10 cellular contexts compared by ENCODE assay signal in genomic region chr11:6377902-6378694, GRCh38. TPM values are rescaled to one million over a fixed set of nuclear protein-coding genes. Genes with fewer than 3 reads are reported as not detected.
DNase-seq lines count a peak whose midpoint lies in the region; ATAC-seq, FAIRE-seq and TF ChIP-seq lines count a peak whose summit lies in the region.
"Had no signal": no experiment of that assay in that cellular context is flagged by ENCODE, and none has a peak within 500 bp of the region (broad histone marks: within the 10 kb centered on the region; RNA-seq: fewer than 3 reads in every experiment).

No MANE protein-coding gene starts in this region.

- H3K27me3 ChIP-seq in RWPE2 (ENCODE audit: insufficient read depth, poor library complexity, severe bottlenecking), result no peaks in the 10 kb centered on the region

- DNase-seq in A549 (ENCODE audit: low read depth in 1 of 2, low spot score in 1 of 2) (no peak), GDM1 (lab: John Stamatoyannopoulos, UW) (peak; percentile 27), RWPE2 (ENCODE audit: low spot score) (no peak), fibroblast of pulmonary artery (ENCODE audit: low read depth) (peak; percentile 48), SW 1271 (lab: John Stamatoyannopoulos, UW) (no peak)
- DNase-seq in activated effector memory CD4-positive, alpha-beta T cell treated with anti-CD3 and anti-CD28 coated beads, Interleukin-2, amount 50 U/mL, for 16 hours, result no peak
- DNase-seq: NCI-H2227 treated with DMSO at 0.1 percent for 48 hours had no signal

- no peak overlapping the region for H3K4me2 ChIP-seq in A549

- H3K27ac ChIP-seq in A549 (no peak overlapping the region), RWPE2 (ENCODE audit: poor library complexity, severe bottlenecking) (no peak overlapping the region)

- ATAC-seq in A549 (peak; percentile 33 to 44; a peak in 4 of 6 replicates), RWPE2 (ENCODE audit: low read depth) (peak; percentile 27; the same call in 1 of the 3 replicates), GM21367 (IDR thresholded peaks at IDR 0.05; ENCODE audit: unreplicated experiment) (no peak), GM21825 (IDR thresholded peaks at IDR 0.05; ENCODE audit: unreplicated experiment) (no peak)

- no peaks in the 10 kb centered on the region for H3K9me3 ChIP-seq in A549
- no peaks in the 10 kb centered on the region for H3K9me3 ChIP-seq in RWPE2 (ENCODE audit: severe bottlenecking)

- FAIRE-seq in A549 (lab: Jason Lieb, UNC), result no peak
- FAIRE-seq: D721Med had no signal

- no peak for TF ChIP-seq EP300 in A549 (IDR thresholded peaks at IDR 0.05)

- H3K4me3 ChIP-seq in A549 (no peak overlapping the region), RWPE2 (ENCODE audit: severe bottlenecking) (no peak overlapping the region), fibroblast of pulmonary artery (replicated peaks; ENCODE audit: low read depth, low read length) (no peak overlapping the region)

- TF ChIP-seq POLR2A in A549 (IDR thresholded peaks at IDR 0.05; ENCODE audit: low read length), result no peak

- 0 out of 3 replicates have a peak, but pooled peaks cover 7% of the 10 kb centered on the region for H3K4me1 ChIP-seq in A549
- no peaks in the 10 kb centered on the region for H3K4me1 ChIP-seq in RWPE2 (ENCODE audit: insufficient read depth, poor library complexity, severe bottlenecking)

- no peaks in the 10 kb centered on the region for H3K36me3 ChIP-seq in RWPE2 (ENCODE audit: low read depth)

- 17% methylated on average over 4 of the region's 4 CpGs for WGBS in A549 (ENCODE audit: missing lambda C conversion rate)

- no peak for TF ChIP-seq RAD21 in A549 (conservative IDR thresholded peaks at IDR 0.05 in 1 of 2, IDR thresholded peaks at IDR 0.05 in 1 of 2)

- POLR2A ChIA-PET in A549 (lab: Yijun Ruan, JAX), result interaction anchor here (1.7 kb wide), 1 partner anchor 305 kb away, joined by 11 read pairs; the partner anchor contains the start of gene MRPL17

- no peak for TF ChIP-seq CTCF in A549 (IDR thresholded peaks at IDR 0.05)
- no peak for TF ChIP-seq CTCF in RWPE2 (IDR thresholded peaks at IDR 0.05; ENCODE audit: poor library complexity, severe bottlenecking)
- TF ChIP-seq CTCF in fibroblast of pulmonary artery (IDR thresholded peaks at IDR 0.05; ENCODE audit: low read length, missing control alignments), result no peak

- CTCF ChIA-PET in A549 (lab: Yijun Ruan, JAX), result interaction anchor here (0.6 to 9.6 kb wide), 45 partner anchors 9 to 1240 kb away, joined by 3 to 142 read pairs (median 4); partner anchors contain the start of genes ARFIP2, DNHD1, HPX and MRPL17

TF ChIP-seq in A549, 52 proteins besides CTCF, POLR2A, EP300 and RAD21:
- TF ChIP-seq USF2 (IDR thresholded peaks at IDR 0.05), result peak; percentile 27; the same call in 1 of the 2 replicates
- no peak for TF ChIP-seq ZSCAN20 (CRISPR knock-in tag; IDR thresholded peaks at IDR 0.05)
- TF ChIP-seq JUN (IDR thresholded peaks at IDR 0.05), result no peak
- no peak for TF ChIP-seq JUNB (IDR thresholded peaks at IDR 0.05)

RNA-seq across cellular contexts. Expression of gene SMPD1, which starts 12.2 kb away (rescaled TPM):
- 5.1 and 5.5 TPM in 2 replicates for polyA plus RNA-seq in A549 (2011; rRNA removed)
- 5.2 and 6.7 TPM in 2 replicates for polyA plus RNA-seq in A549 (2012; cell fraction: cytosol; rRNA removed)
- polyA plus RNA-seq in A549 (2012; cell fraction: nucleus; rRNA removed), result 9.4 and 10.6 TPM in 2 replicates
- polyA plus RNA-seq in A549 (2017; fragmentation: RNase III; extraction: RNeasy Plus Mini Kit Qiagen cat#74134 plus additional on column Dnase treatment), result 5.7 to 6.8 TPM (median 6.5 TPM) in 3 replicates
- 7.1 and 8.0 TPM in 2 replicates for polyA minus RNA-seq in A549 (2011; rRNA and poly(A)+ RNA removed)

RNA-seq across cellular contexts. Expression of gene APBB1, which starts 40.8 kb away (rescaled TPM):
- polyA plus RNA-seq in A549 (2011; rRNA removed), result 13.6 and 17.2 TPM in 2 replicates
- 16.9 and 19.0 TPM in 2 replicates for polyA plus RNA-seq in A549 (2012; cell fraction: cytosol; rRNA removed)
- polyA plus RNA-seq in A549 (2012; cell fraction: nucleus; rRNA removed), result 25.6 and 26.3 TPM in 2 replicates
- polyA plus RNA-seq in A549 (2017; fragmentation: RNase III; extraction: RNeasy Plus Mini Kit Qiagen cat#74134 plus additional on column Dnase treatment), result 14.4 to 18.5 TPM (median 16.4 TPM) in 3 replicates
- polyA minus RNA-seq in A549 (2011; rRNA and poly(A)+ RNA removed), result 31.3 and 32.8 TPM in 2 replicates

RNA-seq across cellular contexts. Expression of gene CAVIN3, which starts 57.8 kb away (rescaled TPM):
- polyA plus RNA-seq in A549 (2011; rRNA removed) (5.2 and 6.0 TPM in 2 replicates), A549 (2017; fragmentation: RNase III; extraction: RNeasy Plus Mini Kit Qiagen cat#74134 plus additional on column Dnase treatment) (15.9 to 26.7 TPM (median 22.9 TPM) in 3 replicates)
- 18.9 and 23.3 TPM in 2 replicates for polyA plus RNA-seq in A549 (2012; cell fraction: cytosol; rRNA removed)
- 23.4 and 30.6 TPM in 2 replicates for polyA plus RNA-seq in A549 (2012; cell fraction: nucleus; rRNA removed)
- 2.0 and 2.1 TPM in 2 replicates for polyA minus RNA-seq in A549 (2011; rRNA and poly(A)+ RNA removed)

Comparison
In these comparisons a context has a peak if more than half of its experiments do, and no peak if none do; other contexts are left out.
1. ATAC-seq: peak in A549 (2 of 2) and RWPE2 (single experiment); none in GM21367 (single experiment) and GM21825 (single experiment).
2. DNase-seq: peak in GDM1 (single experiment) and fibroblast of pulmonary artery (single experiment); none in A549 (0 of 2), RWPE2 (single experiment), SW 1271 (0 of 2) and activated effector memory CD4-positive, alpha-beta T cell treated with anti-CD3 and anti-CD28 coated beads, Interleukin-2, amount 50 U/mL, for 16 hours (single experiment).